In genomic region chr1:59146651-59147358, GRCh38 we compare ENCODE assay signal across 9 cellular contexts.
A peak's percentile ranks its signal among the peaks of the same experiment; 100 is the strongest.
DNase-seq lines count a peak whose midpoint lies in the region; ATAC-seq and TF ChIP-seq lines count a peak whose summit lies in the region.
"Had no signal": no experiment of that assay in that cellular context is flagged by ENCODE, and none has a peak within 500 bp of the region (broad histone marks: within the 10 kb centered on the region; RNA-seq: fewer than 3 reads in every experiment).

No MANE protein-coding gene starts in this region.

- no peaks in the 10 kb centered on the region for H3K9me3 Mint-ChIP-seq in CD8-positive, alpha-beta T cell
- no peaks in the 10 kb centered on the region for H3K9me3 Mint-ChIP-seq in activated T-cell treated with anti-CD3 and anti-CD28 coated beads, Interleukin-2, amount 50 U/mL, for 24 hours
- no peaks in the 10 kb centered on the region for H3K9me3 Mint-ChIP-seq in natural killer cell treated with Interleukin-12 subunit alpha and Interleukin-12 subunit beta and Interleukin-15 and Interleukin-18, amount 100 ng/mL, for 72 hours

- DNase-seq in CD8-positive, alpha-beta T cell, result peak; percentile 13 to 67 (median 34)
- DNase-seq in IMR-90 (peak; percentile 28), fibroblast of peridontal ligament (ENCODE audit: extremely low read depth) (peak; percentile 61), thyroid gland (peak; percentile 37 to 40), NCI-H1417 (lab: John Stamatoyannopoulos, UW) (no peak)
- peak; percentile 72 for DNase-seq in activated T-cell treated with anti-CD3 and anti-CD28 coated beads, Interleukin-2, amount 50 U/mL, for 24 hours
- peak; percentile 86 for DNase-seq in natural killer cell treated with Interleukin-12 subunit alpha and Interleukin-12 subunit beta and Interleukin-15 and Interleukin-18, amount 100 ng/mL, for 72 hours (ENCODE audit: low spot score)

- peak overlapping the region; percentile 97 for H2BK15ac ChIP-seq in IMR-90 (ENCODE audit: low read depth, low read length)

- no peaks in the 10 kb centered on the region for H3K27me3 ChIP-seq in CD8-positive, alpha-beta T cell (ENCODE audit: insufficient read depth, low read length)
- no peaks in the 10 kb centered on the region for H3K27me3 ChIP-seq in IMR-90 (ENCODE audit: control insufficient read depth, insufficient read depth, low read length)
- no peaks in the 10 kb centered on the region for H3K27me3 ChIP-seq in thyroid gland

- peak overlapping the region; percentile 96 to 98 for H4K8ac ChIP-seq in IMR-90 (ENCODE audit: low read depth in 2 of 2, low read length in 2 of 2)

- H3K4me3 Mint-ChIP-seq in CD8-positive, alpha-beta T cell, result peak overlapping the region; percentile 90
- H3K4me3 Mint-ChIP-seq in activated T-cell treated with anti-CD3 and anti-CD28 coated beads, Interleukin-2, amount 50 U/mL, for 24 hours, result peak overlapping the region; percentile 81
- H3K4me3 Mint-ChIP-seq in natural killer cell treated with Interleukin-12 subunit alpha and Interleukin-12 subunit beta and Interleukin-15 and Interleukin-18, amount 100 ng/mL, for 72 hours, result peak overlapping the region; percentile 88

- peaks cover 18% of the 10 kb centered on the region for H3K4me1 Mint-ChIP-seq in CD8-positive, alpha-beta T cell (ENCODE audit: low read depth)
- H3K4me1 Mint-ChIP-seq in activated T-cell treated with anti-CD3 and anti-CD28 coated beads, Interleukin-2, amount 50 U/mL, for 24 hours (ENCODE audit: low read depth), result peaks cover 29% of the 10 kb centered on the region
- H3K4me1 Mint-ChIP-seq in natural killer cell treated with Interleukin-12 subunit alpha and Interleukin-12 subunit beta and Interleukin-15 and Interleukin-18, amount 100 ng/mL, for 72 hours (ENCODE audit: low read depth in 2 of 2), result peaks cover 40 to 41% of the 10 kb centered on the region in 2 donors

- ATAC-seq in CD8-positive, alpha-beta T cell, result peak; percentile 77
- ATAC-seq in GM21423 (IDR thresholded peaks at IDR 0.05; ENCODE audit: unreplicated experiment) (peak; percentile 48), IMR-90 (ENCODE audit: low read depth) (peak; percentile 9)
- ATAC-seq in natural killer cell treated with Interleukin-12 subunit alpha and Interleukin-12 subunit beta and Interleukin-15 and Interleukin-18, amount 100 ng/mL, for 72 hours, result peak; percentile 89 to 93

- POLR2A ChIA-PET in CD8-positive, alpha-beta T cell (lab: Charles Lee), result no interaction called here
- POLR2A ChIA-PET in IMR-90 (lab: Charles Lee; ENCODE audit: unreplicated experiment), result no interaction called here

- peak overlapping the region; percentile 96 for H3K4ac ChIP-seq in IMR-90 (ENCODE audit: low read depth, low read length)

- H3K23ac ChIP-seq in IMR-90 (ENCODE audit: low read depth, low read length), result peak overlapping the region; percentile 97

- H3K56ac ChIP-seq in IMR-90 (ENCODE audit: extremely low read depth, insufficient read depth, low read length), result peak overlapping the region; percentile 49

- dilution Hi-C loops in IMR-90 (cut with HindIII; ENCODE audit: low sequenced_read_pairs, unreplicated experiment), result no loop called here

- 2% methylated on average over 26 of the region's 52 CpGs; no CpG with 5 or more reads in 1 of the 2 experiments for WGBS in IMR-90 (ENCODE audit: extremely low coverage in 2 of 2, insufficient read length in 1 of 2), 2 experiments
- 11% methylated on average over 24 to 37 of the region's 52 CpGs for WGBS in thyroid gland, 2 donors

- H3K9me1 ChIP-seq in IMR-90 (ENCODE audit: insufficient read depth, low read length), result peaks cover 9% of the 10 kb centered on the region

- H3K9me3 ChIP-seq in CD8-positive, alpha-beta T cell (ENCODE audit: low read length), result no peaks in the 10 kb centered on the region
- no peaks in the 10 kb centered on the region for H3K9me3 ChIP-seq in IMR-90 (ENCODE audit: control insufficient read depth, insufficient read depth, low read length)
- no peaks in the 10 kb centered on the region for H3K9me3 ChIP-seq in thyroid gland

- peak overlapping the region; percentile 92 for H3K4me2 ChIP-seq in IMR-90 (ENCODE audit: low read depth, low read length)
- H3K4me2 ChIP-seq: KMS-11 had no signal

- H3K27ac Mint-ChIP-seq in CD8-positive, alpha-beta T cell, result peak overlapping the region; percentile 87
- peak overlapping the region; percentile 86 for H3K27ac Mint-ChIP-seq in activated T-cell treated with anti-CD3 and anti-CD28 coated beads, Interleukin-2, amount 50 U/mL, for 24 hours
- H3K27ac Mint-ChIP-seq in natural killer cell treated with Interleukin-12 subunit alpha and Interleukin-12 subunit beta and Interleukin-15 and Interleukin-18, amount 100 ng/mL, for 72 hours, result peak overlapping the region; percentile 78 to 95

- intact Hi-C loops in CD8-positive, alpha-beta T cell (cut with DNase I, micrococcal nuclease), result loop anchor here in 1 of 2 experiments (10.0 kb wide), 1 partner anchor 362 kb away; the partner anchor contains the start of gene JUN
- intact Hi-C loops in IMR-90 (cut with micrococcal nuclease), result loop anchor here (10.0 kb wide), 1 partner anchor 132 kb away; no protein-coding TSS in a partner anchor
- intact Hi-C loops in thyroid gland (cut with DNase I), result no loop called here

- BruUV-seq in IMR-90 (replicated peaks; lab: Mats Ljungman, UMichigan), result no TSS peak

- no peaks in the 10 kb centered on the region for H3K27me3 Mint-ChIP-seq in CD8-positive, alpha-beta T cell (ENCODE audit: low read depth)
- H3K27me3 Mint-ChIP-seq in activated T-cell treated with anti-CD3 and anti-CD28 coated beads, Interleukin-2, amount 50 U/mL, for 24 hours, result no peaks in the 10 kb centered on the region
- H3K27me3 Mint-ChIP-seq in natural killer cell treated with Interleukin-12 subunit alpha and Interleukin-12 subunit beta and Interleukin-15 and Interleukin-18, amount 100 ng/mL, for 72 hours, result peaks cover 0 to 7% of the 10 kb centered on the region in 2 donors

- no peaks in the 10 kb centered on the region for H3K36me3 ChIP-seq in CD8-positive, alpha-beta T cell (ENCODE audit: insufficient read depth, low read length)
- no peaks in the 10 kb centered on the region for H3K36me3 ChIP-seq in IMR-90 (ENCODE audit: control insufficient read depth, insufficient read depth, low read length)
- H3K36me3 ChIP-seq in thyroid gland, result no peaks in the 10 kb centered on the region

- peak overlapping the region; percentile 70 for H3K9ac ChIP-seq in IMR-90 (ENCODE audit: low read depth, low read length)
- H3K9ac ChIP-seq: KMS-11 had no signal

- H2AK9ac ChIP-seq in IMR-90 (replicated peaks; ENCODE audit: low read depth, low read length, poor library complexity), result peak overlapping the region; percentile 83

- peak overlapping the region; percentile 63 for H3K4me3 ChIP-seq in CD8-positive, alpha-beta T cell (ENCODE audit: low read depth, low read length)
- peak overlapping the region; percentile 27 for H3K4me3 ChIP-seq in IMR-90 (ENCODE audit: insufficient read depth, low read depth, low read length)
- H3K4me3 ChIP-seq in thyroid gland (replicated peaks in 1 of 3), result peak overlapping the region; percentile 34 to 53 (median 42)

- H3K4me1 ChIP-seq in CD8-positive, alpha-beta T cell (ENCODE audit: insufficient read depth, low read length), result peaks cover 5% of the 10 kb centered on the region
- peaks cover 18% of the 10 kb centered on the region for H3K4me1 ChIP-seq in IMR-90 (ENCODE audit: control insufficient read depth, insufficient read depth, low read length)
- H3K4me1 ChIP-seq in thyroid gland, result peaks cover 0 to 30% of the 10 kb centered on the region in 2 donors

- TF ChIP-seq RAD21 in IMR-90 (IDR thresholded peaks at IDR 0.05; ENCODE audit: low read length), result no peak

- H4K5ac ChIP-seq in IMR-90 (ENCODE audit: low read depth, low read length), result peak overlapping the region; percentile 74

- peak overlapping the region; percentile 98 for H2BK120ac ChIP-seq in IMR-90 (ENCODE audit: low read depth, low read length)

- H2AFZ ChIP-seq in IMR-90 (replicated peaks; ENCODE audit: low read length, poor library complexity), result peak overlapping the region; percentile 92

- H3K36me3 Mint-ChIP-seq in CD8-positive, alpha-beta T cell, result peaks cover 2% of the 10 kb centered on the region
- no peaks in the 10 kb centered on the region for H3K36me3 Mint-ChIP-seq in activated T-cell treated with anti-CD3 and anti-CD28 coated beads, Interleukin-2, amount 50 U/mL, for 24 hours (ENCODE audit: low read depth)
- H3K36me3 Mint-ChIP-seq in natural killer cell treated with Interleukin-12 subunit alpha and Interleukin-12 subunit beta and Interleukin-15 and Interleukin-18, amount 100 ng/mL, for 72 hours, result no peaks in the 10 kb centered on the region

- H2AK5ac ChIP-seq in IMR-90 (ENCODE audit: low read depth, low read length), result peak overlapping the region; percentile 93

- H4K20me1 ChIP-seq in IMR-90 (ENCODE audit: insufficient read depth, low read length), result no peaks in the 10 kb centered on the region

- in situ Hi-C loops in IMR-90 (cut with MboI; ENCODE audit: low sequenced_read_pairs), result loop anchor here (10.0 kb wide), 1 partner anchor 332 kb away; no protein-coding TSS in a partner anchor

- H3K18ac ChIP-seq in IMR-90 (ENCODE audit: low read depth, low read length), result peak overlapping the region; percentile 80

- H2BK20ac ChIP-seq in IMR-90 (ENCODE audit: low read depth, low read length), result peak overlapping the region; percentile 95

- H3K14ac ChIP-seq in IMR-90 (replicated peaks; ENCODE audit: low read depth, low read length), result peak overlapping the region; percentile 92

- peak overlapping the region; percentile 93 for H4K91ac ChIP-seq in IMR-90 (ENCODE audit: insufficient read depth, low read depth, low read length)

- TF ChIP-seq CTCF in CD8-positive, alpha-beta T cell (IDR thresholded peaks at IDR 0.05), result peak; percentile 23
- TF ChIP-seq CTCF in IMR-90 (conservative IDR thresholded peaks at IDR 0.05; ENCODE audit: low read depth, low read length) (peak; percentile 16; the same call in 1 of the 2 replicates), thyroid gland (IDR thresholded peaks at IDR 0.05) (peak in 1 of 6 experiments; percentile 4)

- TF ChIP-seq POLR2A in IMR-90 (IDR thresholded peaks at IDR 0.05; ENCODE audit: low read depth, low read length) (0 out of 2 replicates have a peak, but pooled peaks have one; percentile 12), thyroid gland (IDR thresholded peaks at IDR 0.05) (no peak)

- H3K27ac ChIP-seq in CD8-positive, alpha-beta T cell (ENCODE audit: low read depth, low read length), result no peak overlapping the region
- peak overlapping the region; percentile 76 for H3K27ac ChIP-seq in IMR-90 (ENCODE audit: insufficient read depth, low read length)
- H3K27ac ChIP-seq in thyroid gland, result peak overlapping the region in 2 of 3 donors; percentile 39 to 55
- H3K27ac ChIP-seq: KMS-11 had no signal

- H2BK5ac ChIP-seq in IMR-90 (ENCODE audit: low read depth, low read length, poor library complexity, severe bottlenecking), result peak overlapping the region; percentile 39

- H3K79me1 ChIP-seq in IMR-90 (ENCODE audit: low read depth in 1 of 2, low read length in 2 of 2), result no peaks in the 10 kb centered on the region; a peak in 1 of 4 replicates

- CTCF ChIA-PET in CD8-positive, alpha-beta T cell (lab: Charles Lee), result no interaction called here
- CTCF ChIA-PET in IMR-90 (lab: Yijun Ruan, JAX), result no interaction called here

TF ChIP-seq in IMR-90, 13 proteins besides CTCF, POLR2A, EP300 and RAD21 (continues in another document):
- TF ChIP-seq RFX5 (IDR thresholded peaks at IDR 0.05; ENCODE audit: low read depth, low read length) (no peak), NFE2L2 (IDR thresholded peaks at IDR 0.05; ENCODE audit: low read depth, low read length) (no peak), SMC3 (IDR thresholded peaks at IDR 0.05; ENCODE audit: low read depth, low read length) (no peak)

Comparison
In these comparisons a context has a peak if more than half of its experiments do, and no peak if none do; other contexts are left out.
1. ATAC-seq: peak in every context shown above with its lines; median percentile 91 in natural killer cell treated with Interleukin-12 subunit alpha and Interleukin-12 subunit beta and Interleukin-15 and Interleukin-18, amount 100 ng/mL, for 72 hours; 77 in CD8-positive, alpha-beta T cell; 48 in GM21423; 9 in IMR-90.
2. DNase-seq: peak in CD8-positive, alpha-beta T cell (7 of 7), IMR-90 (single experiment), activated T-cell treated with anti-CD3 and anti-CD28 coated beads, Interleukin-2, amount 50 U/mL, for 24 hours (single experiment), fibroblast of peridontal ligament (single experiment), natural killer cell treated with Interleukin-12 subunit alpha and Interleukin-12 subunit beta and Interleukin-15 and Interleukin-18, amount 100 ng/mL, for 72 hours (single experiment) and thyroid gland (2 of 2); none in NCI-H1417 (0 of 3).
3. Peak in every context shown above with its lines, with median percentiles within 50 percentile points of each other: H3K4me3 ChIP-seq, H3K27ac Mint-ChIP-seq and H3K4me3 Mint-ChIP-seq.